21 cellular contexts compared by ENCODE assay signal in genomic region chr5:168979140-168979539, GRCh38.
DNase-seq lines count a peak whose midpoint lies in the region; ATAC-seq and TF ChIP-seq lines count a peak whose summit lies in the region.
"Had no signal": no experiment of that assay in that cellular context is flagged by ENCODE, and none has a peak within 500 bp of the region (broad histone marks: within the 10 kb centered on the region; RNA-seq: fewer than 3 reads in every experiment).

No MANE protein-coding gene starts in this region.

- peak in 1 of 2 donors; percentile 23 for ATAC-seq in right cardiac atrium
- no peak for ATAC-seq in Right ventricle myocardium inferior
- ATAC-seq: GM12878, GM23338 had no signal

- TF ChIP-seq CTCF in esophagus muscularis mucosa (IDR thresholded peaks at IDR 0.05) (no peak), GM10248 (IDR thresholded peaks at IDR 0.05; ENCODE audit: control extremely low read depth, extremely low read depth, low read depth, missing control alignments) (no peak)

- POLR2A ChIA-PET in GM10248 (lab: Yijun Ruan, JAX): no interaction called here

- TF ChIP-seq EP300 in esophagus muscularis mucosa (IDR thresholded peaks at IDR 0.05): no peak

- H3K27ac ChIP-seq in right cardiac atrium (ENCODE audit: low read length): peak overlapping the region; percentile 45
- peak overlapping the region; percentile 34 to 67 (median 54) for H3K27ac ChIP-seq in esophagus muscularis mucosa (replicated peaks in 1 of 4)

- H3K4me1 ChIP-seq in right cardiac atrium (ENCODE audit: control insufficient read depth, insufficient read depth, low read length) (peaks cover 2% of the 10 kb centered on the region), esophagus muscularis mucosa (peaks cover 0 to 47% (median 15%) of the 10 kb centered on the region in 4 donors)
- H3K4me1 ChIP-seq: HAP-1 had no signal

- WGBS in right cardiac atrium: 59% methylated on average over 5 of the region's 5 CpGs
- 87% methylated on average over 5 of the region's 5 CpGs for WGBS in esophagus muscularis mucosa

- intact Hi-C loops in right cardiac atrium (cut with DNase I): no loop called here
- intact Hi-C loops in Right ventricle myocardium inferior (cut with DNase I): no loop called here
- intact Hi-C loops in esophagus muscularis mucosa (cut with DNase I): no loop called here

- H3K9me3 ChIP-seq in right cardiac atrium (ENCODE audit: control insufficient read depth, low read length) (no peaks in the 10 kb centered on the region), esophagus muscularis mucosa (no peaks in the 10 kb centered on the region)
- H3K9me3 ChIP-seq: HAP-1, SJSA1 had no signal

- CTCF ChIA-PET in GM10248 (lab: Yijun Ruan, JAX): interaction anchor here (3.0 kb wide), 1 partner anchor 9 kb away, joined by 16 read pairs; no protein-coding TSS in a partner anchor

- DNase-seq in right cardiac atrium (no peak), Right ventricle myocardium inferior (ENCODE audit: missing footprints) (no peak), esophagus muscularis mucosa (ENCODE audit: extremely low spot score) (no peak), mucosa of gallbladder (ENCODE audit: low spot score) (peak; percentile 19), NCI-H446 treated with DMSO at 0.1 percent for 48 hours (lab: John Stamatoyannopoulos, UW) (no peak), NCI-H510A treated with DMSO at 0.1 percent for 48 hours (lab: John Stamatoyannopoulos, UW) (no peak), GM10248 (ENCODE audit: extremely low spot score) (no peak)
- no peak for DNase-seq in activated CD8-positive, alpha-beta memory T cell treated with anti-CD3 and anti-CD28 coated beads for 24 hours
- DNase-seq: CD4-positive, CD25-positive, alpha-beta regulatory T cell; COR-L47; DMS79; KBM-7; MM.1S; NCI-H1092; NCI-H1436; NCI-H187 treated with DMSO at 0.1 percent for 48 hours; NCI-H2107 had no signal

- H3K4me3 ChIP-seq in right cardiac atrium (ENCODE audit: low read length) (no peak overlapping the region), esophagus muscularis mucosa (no peak overlapping the region)
- H3K4me3 ChIP-seq: GM12878, GM23338, HAP-1, SJSA1 had no signal

- no peak for TF ChIP-seq POLR2A in esophagus muscularis mucosa (IDR thresholded peaks at IDR 0.05; ENCODE audit: low read depth)

- H3K36me3 ChIP-seq in esophagus muscularis mucosa: no peaks in the 10 kb centered on the region
- H3K36me3 ChIP-seq: HAP-1, SJSA1 had no signal

- H3K27me3 ChIP-seq in right cardiac atrium (ENCODE audit: control insufficient read depth, insufficient read depth) (no peaks in the 10 kb centered on the region), esophagus muscularis mucosa (no peaks in the 10 kb centered on the region)
- H3K27me3 ChIP-seq: SJSA1 had no signal
